15 cellular contexts compared by ENCODE assay signal in genomic region chr3:73449774-73450173, GRCh38.
A peak's percentile ranks its signal among the peaks of the same experiment; 100 is the strongest.
DNase-seq lines count a peak whose midpoint lies in the region; ATAC-seq and TF ChIP-seq lines count a peak whose summit lies in the region.
"Had no signal": no experiment of that assay in that cellular context is flagged by ENCODE, and none has a peak within 500 bp of the region (broad histone marks: within the 10 kb centered on the region; RNA-seq: fewer than 3 reads in every experiment).

No MANE protein-coding gene starts in this region.

- H3K79me2 ChIP-seq in neural progenitor cell (ENCODE audit: low read depth) = no peaks in the 10 kb centered on the region

- no peaks in the 10 kb centered on the region for H3K36me3 Mint-ChIP-seq in neural progenitor cell
- no peaks in the 10 kb centered on the region for H3K36me3 Mint-ChIP-seq in stimulated activated effector memory CD8-positive, alpha-beta T cell treated with anti-CD3 and anti-CD28 coated beads, Interleukin-12 subunit alpha, Interleukin-12 subunit beta, amount 100 ng/mL, for 72 hours

- H3K4me3 ChIP-seq in GM12865 (ENCODE audit: low read depth, low read length) (no peak overlapping the region; the same call in 1 of the 2 replicates), neural progenitor cell (no peak overlapping the region)
- H3K4me3 ChIP-seq: lung had no signal

- DNase-seq in GM12865 (ENCODE audit: low read depth) (peak; percentile 81), neural progenitor cell (ENCODE audit: low spot score) (no peak), NCI-H2107 treated with DMSO at 0.1 percent for 48 hours (lab: John Stamatoyannopoulos, UW; ENCODE audit: unreplicated experiment) (no peak), NCI-H446 (lab: John Stamatoyannopoulos, UW) (no peak)
- DNase-seq in stimulated activated effector memory CD8-positive, alpha-beta T cell treated with anti-CD3 and anti-CD28 coated beads, Interleukin-12 subunit alpha, Interleukin-12 subunit beta, amount 100 ng/mL, for 72 hours (ENCODE audit: low spot score in 2 of 2) = no peak
- DNase-seq: activated CD4-positive, alpha-beta T cell treated with anti-CD3 and anti-CD28 coated beads, Interleukin-2, amount 50 U/mL, for 4 hours; activated naive CD4-positive, alpha-beta T cell treated with Interleukin-2 at 50 U/mL for 16 hours; hippocampal formation; NCI-H1930; nucleus accumbens had no signal

- no peaks in the 10 kb centered on the region for H3K27me3 Mint-ChIP-seq in neural progenitor cell (ENCODE audit: insufficient read depth, low read depth)
- H3K27me3 Mint-ChIP-seq: central memory CD8-positive, alpha-beta T cell had no signal

- H3K4me2 ChIP-seq in neural progenitor cell = no peak overlapping the region

- no peak overlapping the region for H3K27ac Mint-ChIP-seq in neural progenitor cell
- no peak overlapping the region for H3K27ac Mint-ChIP-seq in stimulated activated effector memory CD8-positive, alpha-beta T cell treated with anti-CD3 and anti-CD28 coated beads, Interleukin-12 subunit alpha, Interleukin-12 subunit beta, amount 100 ng/mL, for 72 hours

- no peaks in the 10 kb centered on the region for H3K9me3 ChIP-seq in neural progenitor cell (ENCODE audit: low read depth)

- no peaks in the 10 kb centered on the region for H3K4me1 ChIP-seq in neural progenitor cell

- H3K4me1 Mint-ChIP-seq in neural progenitor cell = peaks cover 3% of the 10 kb centered on the region
- H3K4me1 Mint-ChIP-seq in stimulated activated effector memory CD8-positive, alpha-beta T cell treated with anti-CD3 and anti-CD28 coated beads, Interleukin-12 subunit alpha, Interleukin-12 subunit beta, amount 100 ng/mL, for 72 hours = no peaks in the 10 kb centered on the region
- H3K4me1 Mint-ChIP-seq: central memory CD8-positive, alpha-beta T cell had no signal

- H3K27ac ChIP-seq in neural progenitor cell = no peak overlapping the region

- ATAC-seq in GM19395 (IDR thresholded peaks at IDR 0.05; ENCODE audit: unreplicated experiment) (peak; percentile 42), HG02763 (IDR thresholded peaks at IDR 0.05; ENCODE audit: unreplicated experiment) (peak; percentile 33), HG03521 (IDR thresholded peaks at IDR 0.05; ENCODE audit: unreplicated experiment) (peak; percentile 32)
- no peak for ATAC-seq in stimulated activated effector memory CD8-positive, alpha-beta T cell treated with anti-CD3 and anti-CD28 coated beads, Interleukin-12 subunit alpha, Interleukin-12 subunit beta, amount 100 ng/mL, for 72 hours

- no peaks in the 10 kb centered on the region for H3K9me3 Mint-ChIP-seq in neural progenitor cell
- no peaks in the 10 kb centered on the region for H3K9me3 Mint-ChIP-seq in stimulated activated effector memory CD8-positive, alpha-beta T cell treated with anti-CD3 and anti-CD28 coated beads, Interleukin-12 subunit alpha, Interleukin-12 subunit beta, amount 100 ng/mL, for 72 hours
- H3K9me3 Mint-ChIP-seq: central memory CD8-positive, alpha-beta T cell had no signal

- H4K20me1 ChIP-seq in neural progenitor cell (ENCODE audit: low read depth) = no peaks in the 10 kb centered on the region

- TF ChIP-seq CTCF in GM12865 (IDR thresholded peaks at IDR 0.05; ENCODE audit: insufficient read depth, low read depth, low read length, missing control alignments) (no peak), neural progenitor cell (IDR thresholded peaks at IDR 0.05) (no peak)

- no peak overlapping the region for H3K4me3 Mint-ChIP-seq in neural progenitor cell
- no peak overlapping the region for H3K4me3 Mint-ChIP-seq in stimulated activated effector memory CD8-positive, alpha-beta T cell treated with anti-CD3 and anti-CD28 coated beads, Interleukin-12 subunit alpha, Interleukin-12 subunit beta, amount 100 ng/mL, for 72 hours
- H3K4me3 Mint-ChIP-seq: central memory CD8-positive, alpha-beta T cell had no signal

- H2AFZ ChIP-seq in neural progenitor cell (replicated peaks) = no peak overlapping the region

- H3K27me3 ChIP-seq in neural progenitor cell = no peaks in the 10 kb centered on the region

- no peaks in the 10 kb centered on the region for H3F3A ChIP-seq in neural progenitor cell (ENCODE audit: low read depth)

- no peaks in the 10 kb centered on the region for H3K36me3 ChIP-seq in neural progenitor cell

- no peak overlapping the region for H3K9ac ChIP-seq in neural progenitor cell
